21 cellular contexts compared by ENCODE assay signal in the genomic region with DNA sequence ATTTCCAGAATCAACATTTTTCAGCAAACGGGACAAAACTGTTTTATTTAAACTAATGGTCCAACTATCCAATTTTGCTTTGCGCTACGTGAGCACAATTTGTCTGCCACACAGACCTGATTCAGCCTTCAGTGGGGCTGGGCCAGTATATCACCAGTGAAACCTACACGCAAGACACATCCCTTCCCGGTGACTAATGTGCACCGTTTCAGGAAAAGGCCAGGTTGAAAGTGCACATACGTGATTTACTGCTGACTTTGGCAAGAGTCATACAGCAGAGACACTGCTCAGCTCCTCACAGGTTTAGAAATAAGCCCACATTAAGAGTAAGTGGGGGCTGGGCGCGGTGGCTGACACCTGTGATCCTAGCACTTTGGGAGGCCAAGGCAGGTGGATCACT. TPM values are rescaled to one million over a fixed set of nuclear protein-coding genes. Genes with fewer than 3 reads are reported as not detected.
"Had no signal": no experiment of that assay in that cellular context is flagged by ENCODE, and none has a peak within 500 bp of the region (broad histone marks: within the 10 kb centered on the region; RNA-seq: fewer than 3 reads in every experiment).

No MANE protein-coding gene starts in this region.

- H3K27ac ChIP-seq: colonic mucosa, gastrocnemius medialis, left lung, neutrophil, right lobe of liver, suprapubic skin, transverse colon, vagina had no signal

- H3K36me3 ChIP-seq: colonic mucosa, gastrocnemius medialis, left lung, neutrophil, pancreas, right lobe of liver, suprapubic skin, transverse colon, vagina had no signal

- H3K9me3 ChIP-seq: colonic mucosa, gastrocnemius medialis, left lung, neutrophil, pancreas, right lobe of liver, suprapubic skin, transverse colon, vagina had no signal

- H3K4me3 ChIP-seq: colonic mucosa, gastrocnemius medialis, left lung, pancreas, right lobe of liver, suprapubic skin, transverse colon, vagina had no signal

- ATAC-seq: gastrocnemius medialis; left cardiac atrium; left lung; naive thymus-derived CD8-positive, alpha-beta T cell; pancreas; right lobe of liver; stimulated activated naive CD8-positive, alpha-beta T cell treated with anti-CD3 and anti-CD28 coated beads, Interleukin-15, amount 100 ng/mL, for 72 hours had no signal

- H3K27me3 ChIP-seq: colonic mucosa, pancreas, suprapubic skin, transverse colon, vagina had no signal

- DNase-seq: colonic mucosa; effector CD8-positive, alpha-beta T cell; endodermal cell; erythroblast; gastrocnemius medialis; head of caudate nucleus; kidney; left cardiac atrium; left lung; naive thymus-derived CD8-positive, alpha-beta T cell; pancreas; right lobe of liver; small intestine; stimulated activated CD4-positive, alpha-beta T cell treated with anti-CD3 and anti-CD28 coated beads, Interleukin-15, amount 100 ng/mL, for 24 hours; stimulated activated CD4-positive, alpha-beta T cell treated with anti-CD3 and anti-CD28 coated beads, Interleukin-2, amount 100 ng/mL, for 48 hours; stimulated activated naive CD4-positive, alpha-beta T cell; stimulated activated naive CD8-positive, alpha-beta T cell treated with anti-CD3 and anti-CD28 coated beads, Interleukin-15, amount 100 ng/mL, for 72 hours; transverse colon had no signal

RNA-seq across cellular contexts. Expression of a gene that starts 5.1 kb away (rescaled TPM):
- total RNA-seq: naive thymus-derived CD8-positive, alpha-beta T cell had no signal
- polyA plus RNA-seq: naive thymus-derived CD8-positive, alpha-beta T cell had no signal
